In genomic region chr12:96513166-96513565, GRCh38 we compare ENCODE assay signal across 21 cellular contexts. TPM values are rescaled to one million over a fixed set of nuclear protein-coding genes. Genes with fewer than 3 reads are reported as not detected.
"Had no signal": no experiment of that assay in that cellular context is flagged by ENCODE, and none has a peak within 500 bp of the region (broad histone marks: within the 10 kb centered on the region; RNA-seq: fewer than 3 reads in every experiment).

No MANE protein-coding gene starts in this region.

- H3K4me3 ChIP-seq: gastrocnemius medialis, heart right ventricle, psoas muscle, right lobe of liver, spleen, thoracic aorta had no signal

- H3K9me3 Mint-ChIP-seq: endodermal cell; mesothelial cell of epicardium; natural killer cell; stimulated activated naive B cell treated with anti-CD40 and anti-IgM and Interleukin-4, amounts not matched to agents 10 μg/mL and 1 μg/mL and 100 μg/mL, for 72 hours; stimulated activated naive CD8-positive, alpha-beta T cell treated with anti-CD3 and anti-CD28 coated beads, Interleukin-15, amount 100 ng/mL, for 72 hours had no signal

- H3K4me1 ChIP-seq: gastrocnemius medialis, parathyroid adenoma, psoas muscle had no signal

- H3K4me3 Mint-ChIP-seq: endodermal cell; mesothelial cell of epicardium; natural killer cell; stimulated activated naive B cell treated with anti-CD40 and anti-IgM and Interleukin-4, amounts not matched to agents 10 μg/mL and 1 μg/mL and 100 μg/mL, for 72 hours; stimulated activated naive CD8-positive, alpha-beta T cell treated with anti-CD3 and anti-CD28 coated beads, Interleukin-15, amount 100 ng/mL, for 72 hours had no signal

- H3K4me1 Mint-ChIP-seq: endodermal cell, mesothelial cell of epicardium had no signal

- H3K9me3 ChIP-seq: gastrocnemius medialis, heart right ventricle, psoas muscle, right lobe of liver, spleen, thoracic aorta had no signal

- DNase-seq: cerebellar nuclear complex; effector CD4-positive, alpha-beta T cell; endodermal cell; gastrocnemius medialis; heart right ventricle; hypothalamus; kidney glomerular epithelial cell; natural killer cell; psoas muscle; retina; right lobe of liver; spleen; stimulated activated CD4-positive, alpha-beta T cell treated with anti-CD3 and anti-CD28 coated beads, Interleukin-15, amount 100 ng/mL, for 24 hours; stimulated activated CD4-positive, alpha-beta T cell treated with anti-CD3 and anti-CD28 coated beads, Interleukin-1b, Interleukin-23, amount 100 ng/mL, for 48 hours; stimulated activated CD4-positive, alpha-beta T cell treated with anti-CD3 and anti-CD28 coated beads, Interleukin-4, amount 100 ng/mL, for 24 hours; stimulated activated naive B cell treated with anti-CD40 and anti-IgM and Interleukin-4, amounts not matched to agents 10 μg/mL and 1 μg/mL and 100 μg/mL, for 72 hours; stimulated activated naive CD8-positive, alpha-beta T cell treated with anti-CD3 and anti-CD28 coated beads, Interleukin-15, amount 100 ng/mL, for 72 hours; trophoblast cell had no signal

- H3K27ac ChIP-seq: gastrocnemius medialis, heart right ventricle, parathyroid adenoma, psoas muscle, right lobe of liver, spleen, thoracic aorta had no signal

- ATAC-seq: gastrocnemius medialis; heart right ventricle; natural killer cell; psoas muscle; right lobe of liver; stimulated activated naive B cell treated with anti-CD40 and anti-IgM and Interleukin-4, amounts not matched to agents 10 μg/mL and 1 μg/mL and 100 μg/mL, for 72 hours; stimulated activated naive CD8-positive, alpha-beta T cell treated with anti-CD3 and anti-CD28 coated beads, Interleukin-15, amount 100 ng/mL, for 72 hours had no signal

- H3K27me3 ChIP-seq: gastrocnemius medialis, heart right ventricle, right lobe of liver, spleen had no signal

- H3K27ac Mint-ChIP-seq: endodermal cell; mesothelial cell of epicardium; natural killer cell; stimulated activated naive B cell treated with anti-CD40 and anti-IgM and Interleukin-4, amounts not matched to agents 10 μg/mL and 1 μg/mL and 100 μg/mL, for 72 hours; stimulated activated naive CD8-positive, alpha-beta T cell treated with anti-CD3 and anti-CD28 coated beads, Interleukin-15, amount 100 ng/mL, for 72 hours had no signal

- H3K36me3 Mint-ChIP-seq: mesothelial cell of epicardium, natural killer cell had no signal

- H3K27me3 Mint-ChIP-seq: stimulated activated naive B cell treated with anti-CD40 and anti-IgM and Interleukin-4, amounts not matched to agents 10 μg/mL and 1 μg/mL and 100 μg/mL, for 72 hours; stimulated activated naive CD8-positive, alpha-beta T cell treated with anti-CD3 and anti-CD28 coated beads, Interleukin-15, amount 100 ng/mL, for 72 hours had no signal

- H3K36me3 ChIP-seq: gastrocnemius medialis, heart right ventricle, right lobe of liver, spleen, thoracic aorta had no signal

RNA-seq across cellular contexts. Expression of gene CFAP54, which starts 23.8 kb away (rescaled TPM):
- total RNA-seq: gastrocnemius medialis had no signal
